ENCODE assay signal across 8 cellular contexts in genomic region chr16:15887283-15887682, GRCh38. TPM values are rescaled to one million over a fixed set of nuclear protein-coding genes. Genes with fewer than 3 reads are reported as not detected.
DNase-seq lines count a peak whose midpoint lies in the region; ATAC-seq and TF ChIP-seq lines count a peak whose summit lies in the region.
"Had no signal": no experiment of that assay in that cellular context is flagged by ENCODE, and none has a peak within 500 bp of the region (broad histone marks: within the 10 kb centered on the region; RNA-seq: fewer than 3 reads in every experiment).

No MANE protein-coding gene starts in this region.

- no peak overlapping the region for H2AFZ ChIP-seq in smooth muscle cell (ENCODE audit: low read depth)

- in situ Hi-C loops in HAP-1 (cut with MboI; ENCODE audit: low sequenced_read_pairs): no loop called here

- H3F3A ChIP-seq in smooth muscle cell (ENCODE audit: low read depth): no peaks in the 10 kb centered on the region

- TF ChIP-seq EP300 in gastroesophageal sphincter (IDR thresholded peaks at IDR 0.05): no peak

- DNase-seq in HAP-1 (ENCODE audit: low spot score in 2 of 2): no peak
- no peak for DNase-seq in smooth muscle cell (lab: John Stamatoyannopoulos, UW; ENCODE audit: unreplicated experiment)
- no peak for DNase-seq in DMS53 (lab: John Stamatoyannopoulos, UW)
- DNase-seq: NCI-H2171 had no signal

- H3K27me3 ChIP-seq in HAP-1 (ENCODE audit: low read depth): no peaks in the 10 kb centered on the region
- no peaks in the 10 kb centered on the region for H3K27me3 ChIP-seq in gastroesophageal sphincter
- no peaks in the 10 kb centered on the region for H3K27me3 ChIP-seq in smooth muscle cell (ENCODE audit: low read depth)

- H3K27ac ChIP-seq in gastroesophageal sphincter: peak overlapping the region in 3 of 4 donors; percentile 86 to 94 (median 91)
- no peak overlapping the region for H3K27ac ChIP-seq in smooth muscle cell (ENCODE audit: low read depth)

- peak overlapping the region; percentile 90 for H3K4me3 ChIP-seq in HAP-1
- peak overlapping the region; percentile 97 for H3K4me3 ChIP-seq in WI38 (ENCODE audit: low read depth, low read length)
- H3K4me3 ChIP-seq in gastroesophageal sphincter: peak overlapping the region; percentile 85 to 86
- H3K4me3 ChIP-seq in smooth muscle cell: peak overlapping the region; percentile 82

- H3K4me1 ChIP-seq in HAP-1: peaks cover 16% of the 10 kb centered on the region
- H3K4me1 ChIP-seq in gastroesophageal sphincter: peaks cover 2 to 61% (median 12%) of the 10 kb centered on the region in 3 donors
- H3K4me1 ChIP-seq in smooth muscle cell (ENCODE audit: low read depth): peaks cover 10% of the 10 kb centered on the region

- H3K79me2 ChIP-seq in smooth muscle cell (ENCODE audit: low read depth): peaks cover 48% of the 10 kb centered on the region

- H3K36me3 ChIP-seq in HAP-1 (replicated peaks): peaks cover 14% of the 10 kb centered on the region
- H3K36me3 ChIP-seq in gastroesophageal sphincter: peaks cover 0 to 13% of the 10 kb centered on the region in 2 donors
- H3K36me3 ChIP-seq in smooth muscle cell (ENCODE audit: low read depth): no peaks in the 10 kb centered on the region

- 79 to 91% methylated on average over 4 of the region's 4 CpGs for WGBS in gastroesophageal sphincter (ENCODE audit: low coverage in 1 of 2), 2 donors
- 95% methylated on average over 4 of the region's 4 CpGs for WGBS in smooth muscle cell (ENCODE audit: low lambda C conversion rate)

- no peak for TF ChIP-seq CTCF in WI38 (IDR thresholded peaks at IDR 0.05; ENCODE audit: low read depth, low read length)
- TF ChIP-seq CTCF in gastroesophageal sphincter (IDR thresholded peaks at IDR 0.05): no peak
- no peak for TF ChIP-seq CTCF in smooth muscle cell (IDR thresholded peaks at IDR 0.05; ENCODE audit: borderline replicate concordance, insufficient read depth, poor library complexity, severe bottlenecking)

- no peak overlapping the region for H3K9ac ChIP-seq in smooth muscle cell (ENCODE audit: low read depth)

- ATAC-seq in gastroesophageal sphincter: no peak
- no peak for ATAC-seq in GM21447 (IDR thresholded peaks at IDR 0.05; ENCODE audit: unreplicated experiment)
- ATAC-seq in HG02970 (IDR thresholded peaks at IDR 0.05; ENCODE audit: low FRiP score, unreplicated experiment): no peak

- H3K9me3 ChIP-seq in HAP-1 (no peaks in the 10 kb centered on the region), gastroesophageal sphincter (no peaks in the 10 kb centered on the region), smooth muscle cell (replicated peaks; ENCODE audit: low read depth) (no peaks in the 10 kb centered on the region)

- H3K4me2 ChIP-seq in smooth muscle cell: peak overlapping the region; percentile 83

- peaks cover 7% of the 10 kb centered on the region for H4K20me1 ChIP-seq in smooth muscle cell (ENCODE audit: low read depth)

- TF ChIP-seq POLR2A in gastroesophageal sphincter (IDR thresholded peaks at IDR 0.05): no peak

RNA-seq across cellular contexts. Expression of gene CEP20, which starts 1.1 kb away (rescaled TPM):
- total RNA-seq in gastroesophageal sphincter (10 to 100 TPM; 34.1 to 66.9 (median 49.6) TPM), smooth muscle cell (38.4 and 64.1 TPM in 2 replicates)
- 29.0 and 30.5 TPM in 2 replicates for polyA plus RNA-seq in smooth muscle cell

RNA-seq across cellular contexts. Expression of gene MYH11, which starts 30.5 kb away (rescaled TPM):
- total RNA-seq in gastroesophageal sphincter (over 10,000 TPM in 3 of 4 donors, 1,000 to 10,000 TPM in 1; 7,231 to 23,237 (median 11,307) TPM), smooth muscle cell (not detected in 2 replicates)
- polyA plus RNA-seq in smooth muscle cell: 0.27 and 0.58 TPM in 2 replicates

Comparison
In these comparisons a context has a peak if more than half of its experiments do, and no peak if none do; other contexts are left out.
1. RNA of gene MYH11, which starts 30.5 kb away (total RNA-seq): 7,231 to 23,237 TPM in gastroesophageal sphincter; not detected in smooth muscle cell; every median in the first group is over 1,000 times any median in the second.
2. Peak in every context shown above with its lines, with median percentiles within 50 percentile points of each other: H3K4me3 ChIP-seq.